Comparison of ENCODE assay signal across 10 cellular contexts in genomic region chr5:36392186-36392585, GRCh38.
"Had no signal": no experiment of that assay in that cellular context is flagged by ENCODE, and none has a peak within 500 bp of the region (broad histone marks: within the 10 kb centered on the region; RNA-seq: fewer than 3 reads in every experiment).

No MANE protein-coding gene starts in this region.

- H3K36me3 ChIP-seq: right atrium auricular region had no signal

- H3K27ac ChIP-seq: epithelial cell of prostate had no signal

- H3K4me3 ChIP-seq: right atrium auricular region had no signal

- H3K9me3 ChIP-seq: right atrium auricular region had no signal

- DNase-seq: activated CD4-positive, alpha-beta T cell treated with anti-CD3 and anti-CD28 coated beads, Interleukin-2, amount 10 ng/mL, durations not matched to agents 7 days and 5 days; activated CD8-positive, alpha-beta memory T cell treated with anti-CD3 and anti-CD28 coated beads for 24 hours; activated gamma-delta T cell treated with Interleukin-2 at 50 U/mL for 16 hours; activated naive CD8-positive, alpha-beta T cell treated with anti-CD3 and anti-CD28 coated beads for 36 hours; amygdala; natural killer cell; posterior cingulate gyrus; stimulated activated naive CD8-positive, alpha-beta T cell treated with anti-CD3 and anti-CD28 coated beads, Interleukin-15, amount 100 ng/mL, for 72 hours had no signal

- H3K27me3 ChIP-seq: right atrium auricular region had no signal

- ATAC-seq: natural killer cell; stimulated activated naive CD8-positive, alpha-beta T cell treated with anti-CD3 and anti-CD28 coated beads, Interleukin-15, amount 100 ng/mL, for 72 hours had no signal
